ENCODE assay signal across 25 cellular contexts in the genomic region with DNA sequence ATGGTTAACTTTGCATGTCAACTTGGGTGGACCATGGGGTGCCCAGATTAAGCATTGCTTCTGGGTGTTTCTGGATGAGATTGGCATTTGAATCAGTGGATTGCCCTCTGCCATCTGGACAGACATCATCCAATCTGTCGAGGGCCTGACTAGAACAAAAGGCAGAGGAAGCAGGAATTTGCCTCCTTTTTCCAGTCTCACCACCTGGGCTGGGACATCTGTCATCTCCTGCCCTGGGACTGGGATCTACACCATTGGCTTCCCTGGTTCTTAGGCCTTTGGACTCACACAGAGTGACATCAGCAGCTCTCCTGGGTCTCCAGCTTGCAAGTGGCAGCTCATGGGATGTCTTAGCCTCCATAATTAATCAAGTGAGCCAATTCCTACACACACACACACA. TPM values are rescaled to one million over a fixed set of nuclear protein-coding genes. Genes with fewer than 3 reads are reported as not detected.
"Had no signal": no experiment of that assay in that cellular context is flagged by ENCODE, and none has a peak within 500 bp of the region (broad histone marks: within the 10 kb centered on the region; RNA-seq: fewer than 3 reads in every experiment).

No MANE protein-coding gene starts in this region.

- DNase-seq: activated B cell treated with CpG ODN at 0.5 μM for 24 hours; activated CD4-positive, alpha-beta memory T cell treated with anti-CD3 and anti-CD28 coated beads for 36 hours; activated CD4-positive, alpha-beta T cell treated with anti-CD3 and anti-CD28 coated beads for 4 hours; activated gamma-delta T cell treated with Interleukin-2 at 50 U/mL for 16 hours; activated T-cell treated with anti-CD3 and anti-CD28 coated beads for 4 hours; colonic mucosa; foreskin melanocyte; hypothalamus; islet precursor cell; midbrain; nephron progenitor cell; nucleus accumbens; sigmoid colon; spleen; stimulated activated CD4-positive, alpha-beta T cell treated with anti-CD3 and anti-CD28 coated beads, Interleukin-4, amount 100 ng/mL, for 4 hours; testis; upper lobe of right lung had no signal

- H3K4me1 Mint-ChIP-seq: activated B cell treated with CpG ODN at 0.5 μM for 24 hours; stimulated activated memory B cell treated with anti-CD40 and anti-IgM and Interleukin-4, amounts not matched to agents 10 μg/mL and 1 μg/mL and 100 μg/mL, for 72 hours had no signal

- H3K4me3 Mint-ChIP-seq: activated B cell treated with CpG ODN at 0.5 μM for 24 hours; activated CD4-positive, alpha-beta memory T cell treated with anti-CD3 and anti-CD28 coated beads for 36 hours; activated T-helper 1 cell treated with anti-CD3 and anti-CD28 coated beads, Interleukin-12 subunit alpha, Interleukin-12 subunit beta, Interleukin-2, Interleukin-4 antibody, amounts not matched to agents 30 ng/mL and 10 ng/mL and 1 ng/mL, durations not matched to agents 14 hours and 24 hours and 36 hours; nephron progenitor cell; stimulated activated memory B cell treated with anti-CD40 and anti-IgM and Interleukin-4, amounts not matched to agents 10 μg/mL and 1 μg/mL and 100 μg/mL, for 72 hours; T-helper 2 cell treated with Interferon-gamma antibody and Interleukin-4, amounts not matched to agents 5 μg/mL and 100 μg/mL, for 36 hours had no signal

- H3K4me1 ChIP-seq: colonic mucosa, spleen, upper lobe of right lung had no signal

- H3K27me3 ChIP-seq: colonic mucosa, sigmoid colon, testis, upper lobe of right lung had no signal

- FAIRE-seq: bronchial epithelial cell had no signal

- H3K36me3 ChIP-seq: colonic mucosa, sigmoid colon, spleen, upper lobe of right lung had no signal

- H3K9me3 ChIP-seq: colonic mucosa, sigmoid colon, spleen, testis, upper lobe of right lung had no signal

- H3K4me3 ChIP-seq: colonic mucosa, sigmoid colon, spleen, testis, upper lobe of right lung had no signal

- H3K27ac ChIP-seq: colonic mucosa, sigmoid colon, spleen, testis, upper lobe of right lung had no signal

- H3K9me3 Mint-ChIP-seq: activated B cell treated with CpG ODN at 0.5 μM for 24 hours; activated CD4-positive, alpha-beta memory T cell treated with anti-CD3 and anti-CD28 coated beads for 36 hours; activated naive CD4-positive, alpha-beta T cell treated with anti-CD3 and anti-CD28 coated beads, Interleukin-2, amount 50 U/mL, for 72 hours; activated T-helper 1 cell treated with anti-CD3 and anti-CD28 coated beads, Interleukin-12 subunit alpha, Interleukin-12 subunit beta, Interleukin-2, Interleukin-4 antibody, amounts not matched to agents 30 ng/mL and 10 ng/mL and 1 ng/mL, durations not matched to agents 14 hours and 24 hours and 36 hours; nephron progenitor cell; stimulated activated memory B cell treated with anti-CD40 and anti-IgM and Interleukin-4, amounts not matched to agents 10 μg/mL and 1 μg/mL and 100 μg/mL, for 72 hours; T-helper 2 cell treated with Interferon-gamma antibody and Interleukin-4, amounts not matched to agents 5 μg/mL and 100 μg/mL, for 36 hours had no signal

- H3K36me3 Mint-ChIP-seq: activated CD4-positive, alpha-beta memory T cell treated with anti-CD3 and anti-CD28 coated beads for 36 hours; activated naive CD4-positive, alpha-beta T cell treated with anti-CD3 and anti-CD28 coated beads, Interleukin-2, amount 50 U/mL, for 72 hours; stimulated activated memory B cell treated with anti-CD40 and anti-IgM and Interleukin-4, amounts not matched to agents 10 μg/mL and 1 μg/mL and 100 μg/mL, for 72 hours had no signal

- H3K27ac Mint-ChIP-seq: activated B cell treated with CpG ODN at 0.5 μM for 24 hours; activated CD4-positive, alpha-beta memory T cell treated with anti-CD3 and anti-CD28 coated beads for 36 hours; activated naive CD4-positive, alpha-beta T cell treated with anti-CD3 and anti-CD28 coated beads, Interleukin-2, amount 50 U/mL, for 72 hours; activated T-helper 1 cell treated with anti-CD3 and anti-CD28 coated beads, Interleukin-12 subunit alpha, Interleukin-12 subunit beta, Interleukin-2, Interleukin-4 antibody, amounts not matched to agents 30 ng/mL and 10 ng/mL and 1 ng/mL, durations not matched to agents 14 hours and 24 hours and 36 hours; nephron progenitor cell; stimulated activated memory B cell treated with anti-CD40 and anti-IgM and Interleukin-4, amounts not matched to agents 10 μg/mL and 1 μg/mL and 100 μg/mL, for 72 hours; T-helper 2 cell treated with Interferon-gamma antibody and Interleukin-4, amounts not matched to agents 5 μg/mL and 100 μg/mL, for 36 hours had no signal

RNA-seq across cellular contexts. Expression of a gene that starts 10.3 kb away (rescaled TPM):
- total RNA-seq: activated B cell treated with CpG ODN at 0.5 μM for 24 hours; activated CD4-positive, alpha-beta memory T cell treated with anti-CD3 and anti-CD28 coated beads for 36 hours; activated naive CD4-positive, alpha-beta T cell treated with anti-CD3 and anti-CD28 coated beads, Interleukin-2, amount 50 U/mL, for 72 hours; activated T-helper 1 cell treated with anti-CD3 and anti-CD28 coated beads, Interleukin-12 subunit alpha, Interleukin-12 subunit beta, Interleukin-2, Interleukin-4 antibody, amounts not matched to agents 30 ng/mL and 10 ng/mL and 1 ng/mL, durations not matched to agents 14 hours and 24 hours and 36 hours; colonic mucosa; epithelial cell of proximal tubule; lung microvascular endothelial cell; renal cortical epithelial cell; upper lobe of right lung had no signal

RNA-seq across cellular contexts. Expression of a gene that starts 30.9 kb away (rescaled TPM):
- total RNA-seq: activated B cell treated with CpG ODN at 0.5 μM for 24 hours; activated CD4-positive, alpha-beta memory T cell treated with anti-CD3 and anti-CD28 coated beads for 36 hours; activated naive CD4-positive, alpha-beta T cell treated with anti-CD3 and anti-CD28 coated beads, Interleukin-2, amount 50 U/mL, for 72 hours; activated T-helper 1 cell treated with anti-CD3 and anti-CD28 coated beads, Interleukin-12 subunit alpha, Interleukin-12 subunit beta, Interleukin-2, Interleukin-4 antibody, amounts not matched to agents 30 ng/mL and 10 ng/mL and 1 ng/mL, durations not matched to agents 14 hours and 24 hours and 36 hours; epithelial cell of proximal tubule; lung microvascular endothelial cell; renal cortical epithelial cell had no signal
